In genomic region chr9:137618105-137619067, GRCh38 we compare ENCODE assay signal across 8 cellular contexts. TPM values are rescaled to one million over a fixed set of nuclear protein-coding genes. Genes with fewer than 3 reads are reported as not detected.
DNase-seq lines count a peak whose midpoint lies in the region; ATAC-seq and TF ChIP-seq lines count a peak whose summit lies in the region.

Gene EHMT1 (plus strand): TSS chr9:137619005. CDS start chr9:137619029, 24 bp downstream.

- CTCF ChIA-PET in T-cell (lab: Charles Lee), result interaction anchor here in 1 of 2 donors (0.6 kb wide), 1 partner anchor 467 kb away, joined by 3 read pairs; no protein-coding TSS in a partner anchor

- H3K27me3 Mint-ChIP-seq in T-cell (no peaks in the 10 kb centered on the region), progenitor cell of endocrine pancreas (no peaks in the 10 kb centered on the region)

- H3K4me1 ChIP-seq in adipocyte (ENCODE audit: control insufficient read depth, insufficient read depth, low read length) (peaks cover 35% of the 10 kb centered on the region), heart right ventricle (peaks cover 17 to 55% (median 44%) of the 10 kb centered on the region in 9 donors), upper lobe of left lung (peaks cover 38 to 74% (median 41%) of the 10 kb centered on the region in 4 donors)

- peak within 1 kb of the TSS; percentile 99 for H3K9ac ChIP-seq in adipocyte (ENCODE audit: low read length)

- no peaks in the 10 kb centered on the region for H3K9me3 Mint-ChIP-seq in T-cell
- H3K9me3 Mint-ChIP-seq in progenitor cell of endocrine pancreas (ENCODE audit: low read depth), result no peaks in the 10 kb centered on the region

- intact Hi-C loops in heart right ventricle (cut with DNase I), result loop anchor here in 2 of 10 donors (1.0 to 10.0 kb wide), 2 partner anchors 13 to 56 kb away; partner anchors contain the start of gene ARRDC1 (in 1 of the 2)

- H3K4me3 ChIP-seq in adipocyte (ENCODE audit: low read length) (peak within 1 kb of the TSS; percentile 99), heart right ventricle (peak within 1 kb of the TSS; percentile 70 to 100 (median 94)), upper lobe of left lung (peak within 1 kb of the TSS; percentile 69 to 97 (median 81))

- no peaks in the 10 kb centered on the region for H3K27me3 ChIP-seq in adipocyte (replicated peaks; ENCODE audit: control insufficient read depth, insufficient read depth, low read length)
- H3K27me3 ChIP-seq in heart right ventricle, result no peaks in the 10 kb centered on the region
- H3K27me3 ChIP-seq in upper lobe of left lung, result no peaks in the 10 kb centered on the region

- TF ChIP-seq POLR2A in GM10847 (IDR thresholded peaks at IDR 0.05; ENCODE audit: extremely low read depth, insufficient read length), result peak; percentile 72
- TF ChIP-seq POLR2A in upper lobe of left lung (IDR thresholded peaks at IDR 0.05), result peak in 3 of 4 donors; percentile 49 to 77 (median 77)

- H3K27ac ChIP-seq in heart right ventricle (peak within 1 kb of the TSS; percentile 89 to 97 (median 94)), upper lobe of left lung (peak within 1 kb of the TSS; percentile 91 to 95 (median 94))

- no peak for TF ChIP-seq CTCF in heart right ventricle (IDR thresholded peaks at IDR 0.05)
- no peak for TF ChIP-seq CTCF in progenitor cell of endocrine pancreas (IDR thresholded peaks at IDR 0.05; ENCODE audit: unreplicated experiment)
- TF ChIP-seq CTCF in upper lobe of left lung (IDR thresholded peaks at IDR 0.05), result no peak

- ATAC-seq in HG02571 (IDR thresholded peaks at IDR 0.05; ENCODE audit: unreplicated experiment), result peak; percentile 72
- peak; percentile 84 to 89 (median 86) for ATAC-seq in T-cell (replicated peaks in 1 of 4)
- ATAC-seq in heart right ventricle, result peak; percentile 81 to 94 (median 84)
- ATAC-seq in upper lobe of left lung (ENCODE audit: low FRiP score in 2 of 2), result peak; percentile 82 to 94

- H3K9me3 ChIP-seq in adipocyte (ENCODE audit: control insufficient read depth, low read length) (no peaks in the 10 kb centered on the region), heart right ventricle (no peaks in the 10 kb centered on the region), upper lobe of left lung (no peaks in the 10 kb centered on the region)

- DNase-seq in NCI-H1092 treated with DMSO at 0.1 percent for 48 hours (lab: John Stamatoyannopoulos, UW) (peak; percentile 85), T-cell (peak; percentile 68 to 94 (median 85)), adipocyte (ENCODE audit: low read depth) (peak; percentile 94), heart right ventricle (peak; percentile 85 to 91), progenitor cell of endocrine pancreas (ENCODE audit: low spot score, unreplicated experiment) (peak; percentile 90), upper lobe of left lung (peak; percentile 78 to 99)

- peaks cover 2% of the 10 kb centered on the region for H3K36me3 Mint-ChIP-seq in T-cell
- peaks cover 4% of the 10 kb centered on the region for H3K36me3 Mint-ChIP-seq in progenitor cell of endocrine pancreas (ENCODE audit: insufficient read depth)

- WGBS in heart right ventricle, 2 donors, result 1% methylated on average over 77 to 94 of the region's 94 CpGs
- 2 to 3% methylated on average over 12 to 54 of the region's 94 CpGs for WGBS in upper lobe of left lung, 2 donors

- H3K27ac Mint-ChIP-seq in T-cell (peak within 1 kb of the TSS; percentile 87 to 92), progenitor cell of endocrine pancreas (peak within 1 kb of the TSS; percentile 96)

- POLR2A ChIA-PET in T-cell (lab: Charles Lee), result interaction anchor here (0.5 to 0.8 kb wide), 2 partner anchors 28 to 1659 kb away, joined by 3 to 6 read pairs; partner anchors contain the start of gene ZMYND19 (in 1 of the 2)

- H3K4me3 Mint-ChIP-seq in T-cell (peak within 1 kb of the TSS; percentile 81 to 92 (median 83)), progenitor cell of endocrine pancreas (ENCODE audit: low read depth) (peak within 1 kb of the TSS; percentile 87)

- TF ChIP-seq EP300 in upper lobe of left lung (IDR thresholded peaks at IDR 0.05), result no peak

- H3K4me1 Mint-ChIP-seq in T-cell (peaks cover 39 to 45% (median 44%) of the 10 kb centered on the region in 3 donors), progenitor cell of endocrine pancreas (ENCODE audit: low read depth) (peaks cover 25% of the 10 kb centered on the region)

- H3K36me3 ChIP-seq in adipocyte (ENCODE audit: control insufficient read depth, insufficient read depth, low read length, severe bottlenecking), result peaks cover 28% of the 10 kb centered on the region
- peaks cover 0 to 40% (median 20%) of the 10 kb centered on the region in 9 donors for H3K36me3 ChIP-seq in heart right ventricle
- H3K36me3 ChIP-seq in upper lobe of left lung, result peaks cover 12 to 33% (median 26%) of the 10 kb centered on the region in 4 donors

RNA-seq across cellular contexts. Expression of gene EHMT1, which starts in this region (rescaled TPM):
- total RNA-seq in T-cell (100 to 1,000 TPM; 113 to 124 (median 121) TPM), heart right ventricle (10 to 100 TPM; 26.4 to 39.7 (median 31.1) TPM), progenitor cell of endocrine pancreas (159 and 167 TPM in 2 replicates), upper lobe of left lung (100 to 1,000 TPM in 2 of 6 donors, 10 to 100 TPM in 4; 68.0 to 183 (median 83.6) TPM)
- polyA plus RNA-seq in heart right ventricle, result 10 to 100 TPM; 19.6 to 45.1 TPM

Comparison
In these comparisons a context has a peak if more than half of its experiments do, and no peak if none do; other contexts are left out.
1. Peak in every context shown above with its lines: DNase-seq, ATAC-seq, H3K4me3 ChIP-seq and H3K27ac ChIP-seq.